ENCODE assay signal across 1 cellular context in the genomic region with DNA sequence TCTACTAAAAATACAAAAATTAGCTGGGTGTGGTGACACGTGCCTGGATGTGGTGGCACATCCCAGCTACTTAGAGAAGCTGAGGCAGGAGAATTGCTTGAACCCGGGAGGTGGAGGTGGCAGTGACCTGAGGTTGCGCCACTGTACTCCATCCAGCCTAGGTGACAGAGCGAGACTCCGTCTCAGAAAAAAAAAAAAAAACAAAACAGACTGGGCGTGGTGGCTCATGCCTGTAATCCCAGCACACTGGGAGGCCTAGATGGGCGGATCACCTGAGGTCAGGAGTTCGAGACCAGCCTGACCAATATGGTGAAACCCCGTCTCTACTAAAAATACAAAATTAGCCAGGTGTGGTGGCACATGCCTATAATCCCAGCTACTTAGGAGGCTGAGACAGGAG. TPM values are rescaled to one million over a fixed set of nuclear protein-coding genes. Genes with fewer than 3 reads are reported as not detected.
"Had no signal": no experiment of that assay in that cellular context is flagged by ENCODE, and none has a peak within 500 bp of the region (broad histone marks: within the 10 kb centered on the region; RNA-seq: fewer than 3 reads in every experiment).

No MANE protein-coding gene starts in this region.

RNA-seq across cellular contexts. Expression of gene SMIM5, which starts 39.8 kb away (rescaled TPM):
- total RNA-seq: M059J had no signal
